In genomic region chr15:29811691-29812383, GRCh38 we compare ENCODE assay signal across 19 cellular contexts. TPM values are rescaled to one million over a fixed set of nuclear protein-coding genes. Genes with fewer than 3 reads are reported as not detected.
DNase-seq lines count a peak whose midpoint lies in the region; ATAC-seq, FAIRE-seq and TF ChIP-seq lines count a peak whose summit lies in the region.
"Had no signal": no experiment of that assay in that cellular context is flagged by ENCODE, and none has a peak within 500 bp of the region (broad histone marks: within the 10 kb centered on the region; RNA-seq: fewer than 3 reads in every experiment).

No MANE protein-coding gene starts in this region.

- TF ChIP-seq CTCF in A549 (IDR thresholded peaks at IDR 0.05) (no peak), WERI-Rb-1 (IDR thresholded peaks at IDR 0.05; ENCODE audit: low read depth, low read length) (no peak), mucosa of descending colon (IDR thresholded peaks at IDR 0.05) (no peak)

- peaks cover 70% of the 10 kb centered on the region for H3K27me3 Mint-ChIP-seq in activated CD8-positive, alpha-beta memory T cell treated with anti-CD3 and anti-CD28 coated beads, Interleukin-2, amount 10 ng/mL, durations not matched to agents 7 days and 5 days

- no peak overlapping the region for H3K27ac ChIP-seq in A549
- H3K27ac ChIP-seq in WERI-Rb-1 = peak overlapping the region; percentile 5; the same call in 1 of the 2 replicates
- H3K27ac ChIP-seq: RWPE1, SJCRH30 had no signal

- no peaks in the 10 kb centered on the region for H3K4me1 Mint-ChIP-seq in activated CD8-positive, alpha-beta memory T cell treated with anti-CD3 and anti-CD28 coated beads, Interleukin-2, amount 10 ng/mL, durations not matched to agents 7 days and 5 days

- H3K4me1 ChIP-seq in A549 (peaks cover 68% of the 10 kb centered on the region), mucosa of descending colon (ENCODE audit: low read depth) (peaks cover 20% of the 10 kb centered on the region)
- H3K4me1 ChIP-seq: SJCRH30 had no signal

- TF ChIP-seq EP300 in A549 (IDR thresholded peaks at IDR 0.05) (no peak), Ishikawa (IDR thresholded peaks at IDR 0.05; ENCODE audit: borderline replicate concordance) (no peak)

- H3K9me3 ChIP-seq in A549 (no peaks in the 10 kb centered on the region), WERI-Rb-1 (ENCODE audit: severe bottlenecking) (no peaks in the 10 kb centered on the region), mucosa of descending colon (no peaks in the 10 kb centered on the region)
- H3K9me3 ChIP-seq: SJCRH30 had no signal

- POLR2A ChIA-PET in A549 (lab: Yijun Ruan, JAX) = interaction anchor here (1.4 kb wide), 1 partner anchor 10 kb away, joined by 4 read pairs; the partner anchor contains the start of gene TJP1

- 53% methylated on average over 2 of the region's 2 CpGs for WGBS in A549 (ENCODE audit: missing lambda C conversion rate)

- 0 out of 2 replicates have a peak, but pooled peaks cover 3% of the 10 kb centered on the region for H3K36me3 ChIP-seq in WERI-Rb-1
- no peaks in the 10 kb centered on the region for H3K36me3 ChIP-seq in mucosa of descending colon (ENCODE audit: low read depth)
- H3K36me3 ChIP-seq: SJCRH30 had no signal

- H3K4me2 ChIP-seq in A549 = peak overlapping the region; percentile 50

- no peaks in the 10 kb centered on the region for H3K36me3 Mint-ChIP-seq in activated CD8-positive, alpha-beta memory T cell treated with anti-CD3 and anti-CD28 coated beads, Interleukin-2, amount 10 ng/mL, durations not matched to agents 7 days and 5 days

- TF ChIP-seq POLR2A in A549 (IDR thresholded peaks at IDR 0.05; ENCODE audit: low read length) (no peak), H54 (IDR thresholded peaks at IDR 0.05; ENCODE audit: low read depth, low read length) (no peak)

- TF ChIP-seq RAD21 in A549 (conservative IDR thresholded peaks at IDR 0.05 in 1 of 2, IDR thresholded peaks at IDR 0.05 in 1 of 2) = no peak
- TF ChIP-seq RAD21 in Ishikawa (IDR thresholded peaks at IDR 0.05; ENCODE audit: low read depth) = no peak

- H3K4me3 ChIP-seq in A549 (no peak overlapping the region), WERI-Rb-1 (ENCODE audit: low read depth, low read length) (no peak overlapping the region), mucosa of descending colon (no peak overlapping the region)
- H3K4me3 ChIP-seq: SJCRH30 had no signal

- no peak overlapping the region for H3K27ac Mint-ChIP-seq in activated CD8-positive, alpha-beta memory T cell treated with anti-CD3 and anti-CD28 coated beads, Interleukin-2, amount 10 ng/mL, durations not matched to agents 7 days and 5 days

- ATAC-seq in A549 = no peak
- ATAC-seq in mucosa of descending colon = peak; percentile 63
- no peak for ATAC-seq in activated CD8-positive, alpha-beta memory T cell treated with anti-CD3 and anti-CD28 coated beads, Interleukin-2, amount 10 ng/mL, durations not matched to agents 7 days and 5 days

- intact Hi-C loops in mucosa of descending colon (cut with DNase I, micrococcal nuclease) = no loop called here

- FAIRE-seq in A549 (lab: Jason Lieb, UNC) = peak; percentile 81
- FAIRE-seq in H54 (lab: Jason Lieb, UNC) = no peak
- FAIRE-seq: HTR-8/SVneo had no signal

- no peaks in the 10 kb centered on the region for H3K9me3 Mint-ChIP-seq in activated CD8-positive, alpha-beta memory T cell treated with anti-CD3 and anti-CD28 coated beads, Interleukin-2, amount 10 ng/mL, durations not matched to agents 7 days and 5 days (ENCODE audit: low read depth)
- H3K9me3 Mint-ChIP-seq: H9 had no signal

- DNase-seq in A549 (ENCODE audit: low read depth in 1 of 2, low spot score in 1 of 2) (no peak), WERI-Rb-1 (no peak), mucosa of descending colon (peak in 1 of 3 donors; percentile 16), SIG-M5 (lab: John Stamatoyannopoulos, UW) (no peak), H54 (ENCODE audit: insufficient read length, low spot score) (no peak), AG08396 (ENCODE audit: low spot score) (no peak)
- DNase-seq in activated CD8-positive, alpha-beta memory T cell treated with anti-CD3 and anti-CD28 coated beads, Interleukin-2, amount 10 ng/mL, durations not matched to agents 7 days and 5 days = no peak
- DNase-seq: C1 segment of cervical spinal cord, COR-L47, DMS153, GDM1, H9, NCI-H1105, NCI-H2081 treated with DMSO at 0.1 percent for 48 hours, OCI-M1, SJCRH30 had no signal

- H3K4me3 Mint-ChIP-seq in activated CD8-positive, alpha-beta memory T cell treated with anti-CD3 and anti-CD28 coated beads, Interleukin-2, amount 10 ng/mL, durations not matched to agents 7 days and 5 days = no peak overlapping the region
- H3K4me3 Mint-ChIP-seq: H9 had no signal

- no peaks in the 10 kb centered on the region for H3K27me3 ChIP-seq in WERI-Rb-1 (ENCODE audit: insufficient read depth, low read depth, severe bottlenecking)
- H3K27me3 ChIP-seq: SJCRH30 had no signal

- CTCF ChIA-PET in A549 (lab: Yijun Ruan, JAX) = interaction anchor here (0.6 to 3.8 kb wide), 7 partner anchors 11 to 263 kb away, joined by 3 to 14 read pairs (median 4); no protein-coding TSS in a partner anchor
- CTCF ChIA-PET in activated CD8-positive, alpha-beta memory T cell treated with anti-CD3 and anti-CD28 coated beads, Interleukin-2, amount 10 ng/mL, durations not matched to agents 7 days and 5 days (lab: Charles Lee) = no interaction called here

TF ChIP-seq in A549, 52 proteins besides CTCF, POLR2A, EP300 and RAD21:
- TF ChIP-seq ELK1 (IDR thresholded peaks at IDR 0.05; ENCODE audit: low read depth, low read length) = no peak
- TF ChIP-seq BCL3 (IDR thresholded peaks at IDR 0.05) = no peak
- no peak for TF ChIP-seq RFX5 (IDR thresholded peaks at IDR 0.05)
- no peak for TF ChIP-seq PHF8 (IDR thresholded peaks at IDR 0.05; ENCODE audit: borderline replicate concordance, low read depth)
- TF ChIP-seq MYC (IDR thresholded peaks at IDR 0.05; ENCODE audit: borderline replicate concordance, low read length) = no peak

TF ChIP-seq in Ishikawa, 13 proteins besides CTCF, POLR2A, EP300 and RAD21:
- no peak for TF ChIP-seq TCF12 (IDR thresholded peaks at IDR 0.05; ENCODE audit: low read depth)
- 0 out of 2 replicates have a peak, but pooled peaks have one; percentile 4 for TF ChIP-seq CEBPB (IDR thresholded peaks at IDR 0.05)

RNA-seq across cellular contexts. Expression of gene TJP1, which starts 10.4 kb away (rescaled TPM):
- 158 and 179 TPM in 2 replicates for polyA plus RNA-seq in A549 (2011; rRNA removed)
- 40.7 and 44.6 TPM in 2 replicates for polyA plus RNA-seq in A549 (2012; cell fraction: cytosol; rRNA removed)
- polyA plus RNA-seq in A549 (2012; cell fraction: nucleus; rRNA removed) = 35.6 and 48.6 TPM in 2 replicates
- polyA plus RNA-seq in A549 (2017; fragmentation: RNase III; extraction: RNeasy Plus Mini Kit Qiagen cat#74134 plus additional on column Dnase treatment) = 55.0 to 60.6 TPM (median 60.3 TPM) in 3 replicates
- 136 and 137 TPM in 2 replicates for polyA minus RNA-seq in A549 (2011; rRNA and poly(A)+ RNA removed)
- 100 to 1,000 TPM in 1 of 3 donors, 10 to 100 TPM in 2; 78.8 to 129 (median 86.9) TPM for total RNA-seq in mucosa of descending colon
- not detected for total RNA-seq in activated CD8-positive, alpha-beta memory T cell treated with anti-CD3 and anti-CD28 coated beads, Interleukin-2, amount 10 ng/mL, durations not matched to agents 7 days and 5 days

Comparison
In these comparisons a context has a peak if more than half of its experiments do, and no peak if none do; other contexts are left out.
1. RNA of gene TJP1, which starts 10.4 kb away (total RNA-seq): 78.8 to 129 TPM in mucosa of descending colon; not detected in activated CD8-positive, alpha-beta memory T cell treated with anti-CD3 and anti-CD28 coated beads, Interleukin-2, amount 10 ng/mL, durations not matched to agents 7 days and 5 days; every median in the first group is over 10 times any median in the second.